ENCODE assay signal across 1 cellular context in the genomic region with DNA sequence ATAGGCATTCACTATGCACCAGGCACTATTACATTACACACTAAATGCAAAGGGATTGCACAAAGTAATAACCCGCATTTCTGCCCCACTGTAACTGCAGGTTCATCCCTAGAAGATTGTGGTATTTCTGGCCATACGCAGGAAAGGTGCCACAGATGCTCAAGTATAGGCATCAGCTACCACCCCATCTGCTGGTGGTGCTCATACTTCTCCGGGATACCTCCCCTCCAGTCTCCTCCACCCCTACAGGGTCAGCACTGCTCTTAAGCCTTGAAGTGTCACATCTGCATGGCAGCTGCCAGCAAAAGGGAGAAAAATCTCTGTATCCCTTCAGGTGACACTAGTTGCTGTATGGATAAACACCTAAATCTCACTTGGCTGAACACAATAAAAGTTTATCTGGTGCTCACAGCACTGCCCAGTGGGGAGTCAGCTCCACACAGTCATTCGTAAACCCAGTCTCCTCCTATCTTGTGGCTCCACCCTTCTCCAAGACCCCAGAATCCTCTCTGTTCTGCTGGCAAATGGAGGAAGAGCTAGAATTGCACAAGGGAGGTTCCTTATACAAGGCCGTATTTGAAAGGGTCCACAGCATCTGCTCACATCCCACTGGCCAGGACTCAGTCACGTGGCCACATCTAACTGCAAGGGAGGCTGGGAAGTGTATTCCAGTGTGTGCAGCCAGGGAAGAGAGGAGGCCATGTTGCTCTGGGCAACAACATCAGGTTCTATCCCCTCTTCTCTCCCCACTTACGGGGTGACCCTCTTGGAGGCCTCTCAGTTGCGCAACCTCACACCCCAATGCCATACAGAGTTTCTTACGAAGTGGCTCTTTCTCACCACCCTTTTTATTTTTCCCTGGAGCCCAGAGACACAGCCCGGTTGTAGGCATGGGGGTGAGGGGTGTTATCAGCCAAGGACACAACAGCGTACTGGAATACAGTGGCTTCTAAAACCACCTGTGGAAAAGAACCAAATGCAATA.
TF ChIP-seq lines count a peak whose summit lies in the region.

No MANE protein-coding gene starts in this region.

TF ChIP-seq in SK-N-SH treated with all-trans-retinoic acid at 6 μM for 48 hours, 23 proteins besides CTCF, POLR2A, EP300 and RAD21 (continued from another document):
- TF ChIP-seq, protein P1, sequence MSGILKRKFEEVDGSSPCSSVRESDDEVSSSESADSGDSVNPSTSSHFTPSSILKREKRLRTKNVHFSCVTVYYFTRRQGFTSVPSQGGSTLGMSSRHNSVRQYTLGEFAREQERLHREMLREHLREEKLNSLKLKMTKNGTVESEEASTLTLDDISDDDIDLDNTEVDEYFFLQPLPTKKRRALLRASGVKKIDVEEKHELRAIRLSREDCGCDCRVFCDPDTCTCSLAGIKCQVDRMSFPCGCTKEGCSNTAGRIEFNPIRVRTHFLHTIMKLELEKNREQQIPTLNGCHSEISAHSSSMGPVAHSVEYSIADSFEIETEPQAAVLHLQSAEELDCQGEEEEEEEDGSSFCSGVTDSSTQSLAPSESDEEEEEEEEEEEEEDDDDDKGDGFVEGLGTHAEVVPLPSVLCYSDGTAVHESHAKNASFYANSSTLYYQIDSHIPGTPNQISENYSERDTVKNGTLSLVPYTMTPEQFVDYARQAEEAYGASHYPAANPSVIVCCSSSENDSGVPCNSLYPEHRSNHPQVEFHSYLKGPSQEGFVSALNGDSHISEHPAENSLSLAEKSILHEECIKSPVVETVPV (CRISPR knock-in tag; IDR thresholded peaks at IDR 0.05): no peak
- TF ChIP-seq, protein P2, sequence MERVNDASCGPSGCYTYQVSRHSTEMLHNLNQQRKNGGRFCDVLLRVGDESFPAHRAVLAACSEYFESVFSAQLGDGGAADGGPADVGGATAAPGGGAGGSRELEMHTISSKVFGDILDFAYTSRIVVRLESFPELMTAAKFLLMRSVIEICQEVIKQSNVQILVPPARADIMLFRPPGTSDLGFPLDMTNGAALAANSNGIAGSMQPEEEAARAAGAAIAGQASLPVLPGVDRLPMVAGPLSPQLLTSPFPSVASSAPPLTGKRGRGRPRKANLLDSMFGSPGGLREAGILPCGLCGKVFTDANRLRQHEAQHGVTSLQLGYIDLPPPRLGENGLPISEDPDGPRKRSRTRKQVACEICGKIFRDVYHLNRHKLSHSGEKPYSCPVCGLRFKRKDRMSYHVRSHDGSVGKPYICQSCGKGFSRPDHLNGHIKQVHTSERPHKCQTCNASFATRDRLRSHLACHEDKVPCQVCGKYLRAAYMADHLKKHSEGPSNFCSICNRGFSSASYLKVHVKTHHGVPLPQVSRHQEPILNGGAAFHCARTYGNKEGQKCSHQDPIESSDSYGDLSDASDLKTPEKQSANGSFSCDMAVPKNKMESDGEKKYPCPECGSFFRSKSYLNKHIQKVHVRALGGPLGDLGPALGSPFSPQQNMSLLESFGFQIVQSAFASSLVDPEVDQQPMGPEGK (CRISPR knock-in tag; IDR thresholded peaks at IDR 0.05; ENCODE audit: borderline replicate concordance): no peak
- TF ChIP-seq, protein P3, sequence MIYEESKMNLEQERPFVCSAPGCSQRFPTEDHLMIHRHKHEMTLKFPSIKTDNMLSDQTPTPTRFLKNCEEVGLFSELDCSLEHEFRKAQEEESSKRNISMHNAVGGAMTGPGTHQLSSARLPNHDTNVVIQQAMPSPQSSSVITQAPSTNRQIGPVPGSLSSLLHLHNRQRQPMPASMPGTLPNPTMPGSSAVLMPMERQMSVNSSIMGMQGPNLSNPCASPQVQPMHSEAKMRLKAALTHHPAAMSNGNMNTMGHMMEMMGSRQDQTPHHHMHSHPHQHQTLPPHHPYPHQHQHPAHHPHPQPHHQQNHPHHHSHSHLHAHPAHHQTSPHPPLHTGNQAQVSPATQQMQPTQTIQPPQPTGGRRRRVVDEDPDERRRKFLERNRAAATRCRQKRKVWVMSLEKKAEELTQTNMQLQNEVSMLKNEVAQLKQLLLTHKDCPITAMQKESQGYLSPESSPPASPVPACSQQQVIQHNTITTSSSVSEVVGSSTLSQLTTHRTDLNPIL (CRISPR knock-in tag; IDR thresholded peaks at IDR 0.05; ENCODE audit: low read depth): no peak
- TF ChIP-seq SNAI2 (CRISPR knock-in tag; IDR thresholded peaks at IDR 0.05): no peak
- TF ChIP-seq ZNF70 (CRISPR knock-in tag; IDR thresholded peaks at IDR 0.05): no peak
- TF ChIP-seq, protein P4, sequence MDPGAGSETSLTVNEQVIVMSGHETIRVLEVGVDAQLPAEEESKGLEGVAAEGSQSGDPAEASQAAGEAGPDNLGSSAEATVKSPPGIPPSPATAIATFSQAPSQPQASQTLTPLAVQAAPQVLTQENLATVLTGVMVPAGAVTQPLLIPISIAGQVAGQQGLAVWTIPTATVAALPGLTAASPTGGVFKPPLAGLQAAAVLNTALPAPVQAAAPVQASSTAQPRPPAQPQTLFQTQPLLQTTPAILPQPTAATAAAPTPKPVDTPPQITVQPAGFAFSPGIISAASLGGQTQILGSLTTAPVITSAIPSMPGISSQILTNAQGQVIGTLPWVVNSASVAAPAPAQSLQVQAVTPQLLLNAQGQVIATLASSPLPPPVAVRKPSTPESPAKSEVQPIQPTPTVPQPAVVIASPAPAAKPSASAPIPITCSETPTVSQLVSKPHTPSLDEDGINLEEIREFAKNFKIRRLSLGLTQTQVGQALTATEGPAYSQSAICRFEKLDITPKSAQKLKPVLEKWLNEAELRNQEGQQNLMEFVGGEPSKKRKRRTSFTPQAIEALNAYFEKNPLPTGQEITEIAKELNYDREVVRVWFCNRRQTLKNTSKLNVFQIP (CRISPR knock-in tag; IDR thresholded peaks at IDR 0.05; ENCODE audit: borderline replicate concordance, low read depth): no peak
